13 cellular contexts compared by ENCODE assay signal in the genomic region with DNA sequence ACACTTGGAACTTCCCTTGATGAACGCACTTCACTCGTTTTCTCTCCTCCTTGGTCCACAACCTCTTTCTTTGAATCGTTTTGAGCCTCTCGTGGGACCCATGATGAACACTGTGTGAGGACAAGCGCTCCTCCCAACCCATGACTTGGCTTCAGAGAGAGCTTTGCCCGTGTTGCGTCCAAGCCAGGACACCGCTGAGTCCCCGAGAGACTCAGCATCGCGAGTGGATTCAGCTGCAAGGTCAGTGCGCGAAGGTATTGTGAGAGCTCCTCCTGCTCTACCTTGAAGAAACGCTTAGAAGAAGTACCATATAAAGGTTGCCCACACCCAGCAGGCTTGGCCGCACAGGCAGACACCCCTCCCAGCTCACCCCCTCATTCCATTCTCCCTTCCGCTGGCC. TPM values are rescaled to one million over a fixed set of nuclear protein-coding genes. Genes with fewer than 3 reads are reported as not detected.
A peak's percentile ranks its signal among the peaks of the same experiment; 100 is the strongest.
DNase-seq lines count a peak whose midpoint lies in the region; ATAC-seq, FAIRE-seq and TF ChIP-seq lines count a peak whose summit lies in the region.
"Had no signal": no experiment of that assay in that cellular context is flagged by ENCODE, and none has a peak within 500 bp of the region (broad histone marks: within the 10 kb centered on the region; RNA-seq: fewer than 3 reads in every experiment).

No MANE protein-coding gene starts in this region.

- no peak overlapping the region for H2AK5ac ChIP-seq in H1 (ENCODE audit: low read depth, low read length)

- H2BK15ac ChIP-seq in H1 (ENCODE audit: low read length), result no peak overlapping the region

- no peak overlapping the region; the same call in 1 of the 2 replicates for H2BK5ac ChIP-seq in H1 (ENCODE audit: low read depth, low read length)

- H3K27me3 ChIP-seq in H1 (replicated peaks in 1 of 4; ENCODE audit: control insufficient read depth in 3 of 4, extremely low read depth in 1 of 4, insufficient read depth in 3 of 4, low read length in 3 of 4) (no peaks in the 10 kb centered on the region), tibial nerve (no peaks in the 10 kb centered on the region)
- H3K27me3 ChIP-seq: BLaER1 had no signal

- H4K5ac ChIP-seq in H1 (ENCODE audit: insufficient read length, low read depth, low read length), result no peak overlapping the region

- TF ChIP-seq POLR2A in H1 (IDR thresholded peaks at IDR 0.05; ENCODE audit: control extremely low read depth in 1 of 2, low read depth in 2 of 2, low read length in 2 of 2), result no peak
- no peak for TF ChIP-seq POLR2A in tibial nerve (IDR thresholded peaks at IDR 0.05)

- DNase-seq in CD14-positive monocyte (ENCODE audit: low spot score) (no peak), H1 (ENCODE audit: low read depth in 1 of 2, low spot score in 2 of 2) (no peak), progenitor cell of endocrine pancreas (ENCODE audit: low spot score, unreplicated experiment) (no peak), tibial nerve (ENCODE audit: low spot score in 2 of 2) (no peak)
- DNase-seq in effector CD4-positive, alpha-beta T cell, result no peak
- DNase-seq in activated CD4-positive, alpha-beta T cell treated with anti-CD3 and anti-CD28 coated beads, Interleukin-2, amount 10 ng/mL, durations not matched to agents 24 days and 14 days, result no peak
- DNase-seq: 8988T; AML-193; CD4-positive, CD25-positive, alpha-beta regulatory T cell; DMS 273 treated with DMSO at 0.1 percent for 48 hours; GM23248 had no signal

- H2AFZ ChIP-seq in H1 (ENCODE audit: low read length), result no peak overlapping the region
- H2AFZ ChIP-seq: GM23248 had no signal

- H3K4me2 ChIP-seq in H1 (ENCODE audit: insufficient read depth in 1 of 2, low read depth in 2 of 2, low read length in 2 of 2), result no peak overlapping the region
- H3K4me2 ChIP-seq: BLaER1 had no signal

- POLR2A ChIA-PET in H1 (lab: Charles Lee; ENCODE audit: partially characterized antibody), result no interaction called here

- peaks cover 28% of the 10 kb centered on the region for H3K4me1 Mint-ChIP-seq in CD14-positive monocyte
- peaks cover 14% of the 10 kb centered on the region for H3K4me1 Mint-ChIP-seq in progenitor cell of endocrine pancreas (ENCODE audit: low read depth)
- H3K4me1 Mint-ChIP-seq in activated CD4-positive, alpha-beta T cell treated with anti-CD3 and anti-CD28 coated beads, Interleukin-2, amount 10 ng/mL, durations not matched to agents 24 days and 14 days, result no peaks in the 10 kb centered on the region
- H3K4me1 Mint-ChIP-seq: CD4-positive, CD25-positive, alpha-beta regulatory T cell had no signal

- H3K9me3 ChIP-seq in H1 (ENCODE audit: insufficient read depth in 2 of 2, low read depth in 1 of 2, low read length in 1 of 2) (no peaks in the 10 kb centered on the region), tibial nerve (no peaks in the 10 kb centered on the region)
- H3K9me3 ChIP-seq: BLaER1 had no signal

- no peak for FAIRE-seq in H1 (lab: Jason Lieb, UNC)

- H3K4me3 Mint-ChIP-seq in CD14-positive monocyte (no peak overlapping the region), progenitor cell of endocrine pancreas (ENCODE audit: low read depth) (no peak overlapping the region)
- H3K4me3 Mint-ChIP-seq in activated CD4-positive, alpha-beta T cell treated with anti-CD3 and anti-CD28 coated beads, Interleukin-2, amount 10 ng/mL, durations not matched to agents 24 days and 14 days, result no peak overlapping the region
- H3K4me3 Mint-ChIP-seq: CD4-positive, CD25-positive, alpha-beta regulatory T cell had no signal

- no peak overlapping the region for H3K27ac ChIP-seq in H1 (ENCODE audit: low read depth, low read length)
- peak overlapping the region; percentile 11 to 86 (median 58) for H3K27ac ChIP-seq in tibial nerve
- H3K27ac ChIP-seq: BLaER1, GM23248 had no signal

- TF ChIP-seq EP300 in H1 (IDR thresholded peaks at IDR 0.05; ENCODE audit: borderline replicate concordance in 1 of 2, low read depth in 2 of 2, low read length in 2 of 2), result no peak
- peak in 1 of 2 donors; percentile 36 for TF ChIP-seq EP300 in tibial nerve (IDR thresholded peaks at IDR 0.05)

- H3K23me2 ChIP-seq in H1 (ENCODE audit: low read depth, low read length), result no peaks in the 10 kb centered on the region

- H3K18ac ChIP-seq in H1 (ENCODE audit: extremely low read depth, low read length), result no peak overlapping the region

- TF ChIP-seq CTCF in CD14-positive monocyte (IDR thresholded peaks at IDR 0.05), result no peak
- no peak for TF ChIP-seq CTCF in H1 (IDR thresholded peaks at IDR 0.05; ENCODE audit: control extremely low read depth in 1 of 3, insufficient read depth in 1 of 3, low read depth in 1 of 3, low read length in 3 of 3)
- no peak for TF ChIP-seq CTCF in progenitor cell of endocrine pancreas (IDR thresholded peaks at IDR 0.05; ENCODE audit: unreplicated experiment)
- no peak for TF ChIP-seq CTCF in tibial nerve (IDR thresholded peaks at IDR 0.05)

- 0 out of 2 replicates have a peak overlapping the region, but pooled peaks have one; percentile 39 for H2BK12ac ChIP-seq in H1 (ENCODE audit: low read depth, low read length)

- H3K36me3 Mint-ChIP-seq in CD14-positive monocyte (peaks cover 74 to 98% of the 10 kb centered on the region in 2 donors), progenitor cell of endocrine pancreas (ENCODE audit: insufficient read depth) (peaks cover 45% of the 10 kb centered on the region)
- H3K36me3 Mint-ChIP-seq in activated CD4-positive, alpha-beta T cell treated with anti-CD3 and anti-CD28 coated beads, Interleukin-2, amount 10 ng/mL, durations not matched to agents 24 days and 14 days (ENCODE audit: low read depth), result no peaks in the 10 kb centered on the region

- H3K56ac ChIP-seq in H1 (replicated peaks; ENCODE audit: insufficient read length, low read depth, low read length), result no peak overlapping the region

- H3K9ac ChIP-seq in H1 (replicated peaks in 1 of 4; ENCODE audit: extremely low read depth in 1 of 4, low read depth in 3 of 4, low read length in 3 of 4), result no peak overlapping the region
- H3K9ac ChIP-seq: BLaER1, GM23248 had no signal

- no peak overlapping the region for H2BK20ac ChIP-seq in H1 (ENCODE audit: low read length)

- H3K4me3 ChIP-seq in H1 (ENCODE audit: extremely low read depth in 1 of 4, insufficient read depth in 2 of 4, low read depth in 3 of 4, low read length in 4 of 4) (no peak overlapping the region), tibial nerve (no peak overlapping the region)
- H3K4me3 ChIP-seq: BLaER1, GM23248 had no signal

- WGBS in H1 (ENCODE audit: extremely low coverage in 1 of 2, insufficient coverage in 1 of 2, insufficient read length in 1 of 2, insufficient replicate concordance in 2 of 2, low coverage in 1 of 2, low lambda C conversion rate in 2 of 2, missing lambda C conversion rate in 1 of 2), 2 experiments, result 91% methylated on average over 16 of the region's 16 CpGs; no CpG with 5 or more reads in 1 of the 2 experiments
- 82 to 85% methylated on average over 16 of the region's 16 CpGs for WGBS in tibial nerve, 2 donors

- H3K27ac Mint-ChIP-seq in CD14-positive monocyte, result peak overlapping the region in 4 of 7 donors; percentile 51 to 78 (median 68)
- H3K27ac Mint-ChIP-seq in progenitor cell of endocrine pancreas, result peak overlapping the region; percentile 46
- no peak overlapping the region for H3K27ac Mint-ChIP-seq in activated CD4-positive, alpha-beta T cell treated with anti-CD3 and anti-CD28 coated beads, Interleukin-2, amount 10 ng/mL, durations not matched to agents 24 days and 14 days
- H3K27ac Mint-ChIP-seq: CD4-positive, CD25-positive, alpha-beta regulatory T cell had no signal

- H4K8ac ChIP-seq in H1 (ENCODE audit: extremely low read depth, insufficient read depth, low read length), result no peak overlapping the region

- H3K4me1 ChIP-seq in H1 (replicated peaks in 1 of 4; ENCODE audit: control insufficient read depth in 3 of 4, insufficient read depth in 4 of 4, low read length in 3 of 4) (peaks cover 0 to 2% (median 0%) of the 10 kb centered on the region in 4 experiments; a peak in 1 of 7 replicates), tibial nerve (peaks cover 0 to 80% (median 25%) of the 10 kb centered on the region in 4 donors)
- H3K4me1 ChIP-seq: BLaER1 had no signal

- H3K14ac ChIP-seq in H1 (ENCODE audit: insufficient read length), result no peak overlapping the region

- peaks cover 15% of the 10 kb centered on the region for H3K79me1 ChIP-seq in H1 (ENCODE audit: low read depth, low read length)

- ATAC-seq in HG02588 (IDR thresholded peaks at IDR 0.05; ENCODE audit: unreplicated experiment), result no peak

- no peak for TF ChIP-seq RAD21 in H1 (IDR thresholded peaks at IDR 0.05 in 1 of 2, conservative IDR thresholded peaks at IDR 0.05 in 1 of 2; ENCODE audit: low read depth in 2 of 2, low read length in 2 of 2)

- peaks cover 0 to 13% of the 10 kb centered on the region in 2 experiments; a peak in 1 of 4 replicates for H3K79me2 ChIP-seq in H1 (ENCODE audit: control insufficient read depth in 1 of 2, insufficient read depth in 2 of 2, low read length in 2 of 2)

- no peak overlapping the region for H4K91ac ChIP-seq in H1 (replicated peaks; ENCODE audit: insufficient read length, low read length)

- intact Hi-C loops in CD14-positive monocyte (cut with micrococcal nuclease), result no loop called here
- intact Hi-C loops in activated CD4-positive, alpha-beta T cell treated with anti-CD3 and anti-CD28 coated beads, Interleukin-2, amount 10 ng/mL, durations not matched to agents 24 days and 14 days (cut with micrococcal nuclease), result no loop called here

- H3K9me3 Mint-ChIP-seq in CD14-positive monocyte, result peaks cover 0 to 1% (median 0%) of the 10 kb centered on the region in 7 donors
- H3K9me3 Mint-ChIP-seq in progenitor cell of endocrine pancreas (ENCODE audit: low read depth), result no peaks in the 10 kb centered on the region
- no peaks in the 10 kb centered on the region for H3K9me3 Mint-ChIP-seq in activated CD4-positive, alpha-beta T cell treated with anti-CD3 and anti-CD28 coated beads, Interleukin-2, amount 10 ng/mL, durations not matched to agents 24 days and 14 days

- peaks cover 0 to 3% (median 0%) of the 10 kb centered on the region in 3 donors for H3K27me3 Mint-ChIP-seq in CD14-positive monocyte (ENCODE audit: low read depth in 3 of 3)
- H3K27me3 Mint-ChIP-seq in progenitor cell of endocrine pancreas, result no peaks in the 10 kb centered on the region
- no peaks in the 10 kb centered on the region for H3K27me3 Mint-ChIP-seq in activated CD4-positive, alpha-beta T cell treated with anti-CD3 and anti-CD28 coated beads, Interleukin-2, amount 10 ng/mL, durations not matched to agents 24 days and 14 days
- H3K27me3 Mint-ChIP-seq: CD4-positive, CD25-positive, alpha-beta regulatory T cell had no signal

- H3K4ac ChIP-seq in H1 (replicated peaks; ENCODE audit: insufficient read length, low read depth, low read length), result no peak overlapping the region

- no peak overlapping the region for H2BK120ac ChIP-seq in H1 (replicated peaks; ENCODE audit: low read depth, low read length)

- H3K36me3 ChIP-seq in H1 (ENCODE audit: control insufficient read depth in 2 of 4, insufficient read depth in 4 of 4, low read length in 3 of 4) (peaks cover 0 to 7% (median 3%) of the 10 kb centered on the region in 4 experiments; a peak in 6 of 8 replicates), tibial nerve (peaks cover 0 to 31% (median 6%) of the 10 kb centered on the region in 3 donors)

- peaks cover 3 to 22% of the 10 kb centered on the region in 2 experiments for H4K20me1 ChIP-seq in H1 (replicated peaks in 1 of 2; ENCODE audit: control insufficient read depth in 1 of 2, insufficient read depth in 2 of 2, low read length in 2 of 2)

- CTCF ChIA-PET in H1 (lab: Charles Lee; ENCODE audit: partially characterized antibody), result interaction anchor here (0.8 to 2.9 kb wide), 16 partner anchors 10 to 274 kb away, joined by 3 to 15 read pairs (median 5); no protein-coding TSS in a partner anchor

- H3K23ac ChIP-seq in H1 (ENCODE audit: insufficient read length), result no peak overlapping the region

RNA-seq across cellular contexts. Expression of gene ZNF516, which starts 58.7 kb away (rescaled TPM):
- polyA plus RNA-seq in CD14-positive monocyte, result 1 to 10 TPM; 5.0 to 8.6 TPM
- 16.5 and 17.0 TPM in 2 replicates for total RNA-seq in H1 (2021; fragmentation: NEBNext Ultra II Directional; extraction: Animal tissue kit (Norgen Biotek cat#: 25700))
- polyA plus RNA-seq in H1 (2011; rRNA removed), result 7.3 and 9.2 TPM in 2 replicates
- 9.3 TPM for polyA plus RNA-seq in H1 (2011; cell fraction: cytosol; rRNA removed)
- 15.7 TPM for polyA plus RNA-seq in H1 (2011; cell fraction: nucleus; rRNA removed)
- polyA plus RNA-seq in H1 (2012, experiment 1 of 2), result 8.0 to 13.2 TPM (median 9.8 TPM) in 4 replicates
- polyA plus RNA-seq in H1 (2012, experiment 2 of 2), result 3.3 TPM
- polyA plus RNA-seq in H1 (2013, experiment 1 of 2), result 4.8 TPM
- polyA plus RNA-seq in H1 (2013, experiment 2 of 2), result 4.1 TPM
- polyA minus RNA-seq in H1 (2011; rRNA and poly(A)+ RNA removed), result 13.4 and 18.4 TPM in 2 replicates
- 14.1 TPM for polyA minus RNA-seq in H1 (2011; cell fraction: cytosol; rRNA and poly(A)+ RNA removed)
- 25.4 TPM for polyA minus RNA-seq in H1 (2011; cell fraction: nucleus; rRNA and poly(A)+ RNA removed)
- total RNA-seq in progenitor cell of endocrine pancreas, result 106 and 108 TPM in 2 replicates
- 10 to 100 TPM; 31.4 to 63.0 (median 45.5) TPM for total RNA-seq in tibial nerve
- total RNA-seq in activated CD4-positive, alpha-beta T cell treated with anti-CD3 and anti-CD28 coated beads, Interleukin-2, amount 10 ng/mL, durations not matched to agents 24 days and 14 days, result 0.85 and 1.6 TPM in 2 replicates
